In genomic region chr7:107051376-107051775, GRCh38 we compare ENCODE assay signal across 18 cellular contexts. TPM values are rescaled to one million over a fixed set of nuclear protein-coding genes. Genes with fewer than 3 reads are reported as not detected.
DNase-seq lines count a peak whose midpoint lies in the region; ATAC-seq and TF ChIP-seq lines count a peak whose summit lies in the region.
"Had no signal": no experiment of that assay in that cellular context is flagged by ENCODE, and none has a peak within 500 bp of the region (broad histone marks: within the 10 kb centered on the region; RNA-seq: fewer than 3 reads in every experiment).

No MANE protein-coding gene starts in this region.

- H3K27ac ChIP-seq in esophagus muscularis mucosa (replicated peaks in 1 of 4) (peak overlapping the region; percentile 70 to 74 (median 72)), testis (no peak overlapping the region)
- H3K27ac ChIP-seq: BLaER1, right lobe of liver had no signal

- H3K4me3 ChIP-seq in esophagus muscularis mucosa (no peak overlapping the region), testis (no peak overlapping the region)
- H3K4me3 ChIP-seq: BLaER1, esophagus squamous epithelium, right lobe of liver had no signal

- H3K4me1 ChIP-seq in esophagus muscularis mucosa (peaks cover 3 to 62% (median 37%) of the 10 kb centered on the region in 4 donors), testis (peaks cover 21% of the 10 kb centered on the region)
- H3K4me1 ChIP-seq: BLaER1, right lobe of liver had no signal

- peak; percentile 46 for ATAC-seq in stimulated activated naive CD8-positive, alpha-beta T cell treated with anti-CD3 and anti-CD28 coated beads, Interleukin-15, Interleukin-2, amounts not matched to agents 100 U/mL and 50 U/mL, for 24 hours
- ATAC-seq in GM21360 (IDR thresholded peaks at IDR 0.05; ENCODE audit: unreplicated experiment) (no peak), left lobe of liver (no peak)
- ATAC-seq: naive thymus-derived CD4-positive, alpha-beta T cell; Panc1; right lobe of liver had no signal

- no peak for TF ChIP-seq CTCF in esophagus muscularis mucosa (IDR thresholded peaks at IDR 0.05)
- no peak for TF ChIP-seq CTCF in testis (IDR thresholded peaks at IDR 0.05)

- H3K36me3 ChIP-seq in esophagus muscularis mucosa (no peaks in the 10 kb centered on the region), testis (ENCODE audit: low read depth, missing control alignments) (no peaks in the 10 kb centered on the region)
- H3K36me3 ChIP-seq: BLaER1, esophagus squamous epithelium, right lobe of liver had no signal

- TF ChIP-seq EP300 in esophagus muscularis mucosa (IDR thresholded peaks at IDR 0.05), result no peak

- 39% methylated on average over 2 of the region's 2 CpGs for WGBS in esophagus muscularis mucosa
- WGBS in testis, 2 donors, result 50 to 53% methylated on average over 2 of the region's 2 CpGs

- DNase-seq in GM04503 (ENCODE audit: low read depth) (peak; percentile 39), RPMI7951 (ENCODE audit: low read depth) (peak; percentile 49), esophagus muscularis mucosa (ENCODE audit: extremely low spot score) (no peak), testis (no peak), left lobe of liver (ENCODE audit: low spot score) (no peak)
- no peak for DNase-seq in stimulated activated naive CD8-positive, alpha-beta T cell treated with anti-CD3 and anti-CD28 coated beads, Interleukin-15, Interleukin-2, amounts not matched to agents 100 U/mL and 50 U/mL, for 24 hours
- DNase-seq: activated CD4-positive, CD25-positive, alpha-beta regulatory T cell treated with anti-CD3 and anti-CD28 coated beads, Interleukin-2, amount 50 U/mL, for 72 hours; amniotic stem cell; esophagus squamous epithelium; H7; naive thymus-derived CD4-positive, alpha-beta T cell; NCI-H1694; right lobe of liver; stimulated activated naive CD4-positive, alpha-beta T cell; T-helper 9 cell had no signal

- no peaks in the 10 kb centered on the region for H3K9me3 ChIP-seq in esophagus muscularis mucosa
- no peaks in the 10 kb centered on the region for H3K9me3 ChIP-seq in testis
- H3K9me3 ChIP-seq: BLaER1, esophagus squamous epithelium, right lobe of liver had no signal

- TF ChIP-seq POLR2A in esophagus muscularis mucosa (IDR thresholded peaks at IDR 0.05; ENCODE audit: low read depth) (no peak), testis (IDR thresholded peaks at IDR 0.05) (no peak)

- H3K27me3 ChIP-seq in esophagus muscularis mucosa, result no peaks in the 10 kb centered on the region
- H3K27me3 ChIP-seq in testis, result no peaks in the 10 kb centered on the region
- H3K27me3 ChIP-seq: right lobe of liver had no signal

- intact Hi-C loops in esophagus muscularis mucosa (cut with DNase I) (no loop called here), testis (cut with DNase I; ENCODE audit: low total_unique reads) (no loop called here)

RNA-seq across cellular contexts. Expression of gene PRKAR2B, which starts 6.9 kb away (rescaled TPM):
- total RNA-seq in RPMI7951 (2014; rRNA removed; shearing (Covaris generic)), result 3.3 and 3.7 TPM in 2 replicates
- total RNA-seq in esophagus muscularis mucosa (100 to 1,000 TPM in 2 of 4 donors, 10 to 100 TPM in 2; 89.5 to 127 (median 102) TPM), testis (10 to 100 TPM; 66.3 to 81.8 TPM), left lobe of liver (2.0 TPM)
- polyA plus RNA-seq in testis (ENCODE audit: insufficient read depth, low read depth, low replicate concordance), result 51.7 TPM

Comparison
In these comparisons a context has a peak if more than half of its experiments do, and no peak if none do; other contexts are left out.
1. DNase-seq: peak in GM04503 (single experiment) and RPMI7951 (single experiment); none in esophagus muscularis mucosa (single experiment), stimulated activated naive CD8-positive, alpha-beta T cell treated with anti-CD3 and anti-CD28 coated beads, Interleukin-15, Interleukin-2, amounts not matched to agents 100 U/mL and 50 U/mL, for 24 hours (single experiment), testis (single experiment) and left lobe of liver (single experiment).
2. H3K27ac ChIP-seq: peak in esophagus muscularis mucosa (4 of 4); none in testis (0 of 2).
3. RNA of gene PRKAR2B, which starts 6.9 kb away (total RNA-seq): 89.5 to 127 TPM in esophagus muscularis mucosa and 66.3 to 81.8 TPM in testis; 3.3 to 3.7 TPM in RPMI7951 and 2.0 TPM in left lobe of liver (single experiment); every median in the first group is over 10 times any median in the second.